In the genomic region with DNA sequence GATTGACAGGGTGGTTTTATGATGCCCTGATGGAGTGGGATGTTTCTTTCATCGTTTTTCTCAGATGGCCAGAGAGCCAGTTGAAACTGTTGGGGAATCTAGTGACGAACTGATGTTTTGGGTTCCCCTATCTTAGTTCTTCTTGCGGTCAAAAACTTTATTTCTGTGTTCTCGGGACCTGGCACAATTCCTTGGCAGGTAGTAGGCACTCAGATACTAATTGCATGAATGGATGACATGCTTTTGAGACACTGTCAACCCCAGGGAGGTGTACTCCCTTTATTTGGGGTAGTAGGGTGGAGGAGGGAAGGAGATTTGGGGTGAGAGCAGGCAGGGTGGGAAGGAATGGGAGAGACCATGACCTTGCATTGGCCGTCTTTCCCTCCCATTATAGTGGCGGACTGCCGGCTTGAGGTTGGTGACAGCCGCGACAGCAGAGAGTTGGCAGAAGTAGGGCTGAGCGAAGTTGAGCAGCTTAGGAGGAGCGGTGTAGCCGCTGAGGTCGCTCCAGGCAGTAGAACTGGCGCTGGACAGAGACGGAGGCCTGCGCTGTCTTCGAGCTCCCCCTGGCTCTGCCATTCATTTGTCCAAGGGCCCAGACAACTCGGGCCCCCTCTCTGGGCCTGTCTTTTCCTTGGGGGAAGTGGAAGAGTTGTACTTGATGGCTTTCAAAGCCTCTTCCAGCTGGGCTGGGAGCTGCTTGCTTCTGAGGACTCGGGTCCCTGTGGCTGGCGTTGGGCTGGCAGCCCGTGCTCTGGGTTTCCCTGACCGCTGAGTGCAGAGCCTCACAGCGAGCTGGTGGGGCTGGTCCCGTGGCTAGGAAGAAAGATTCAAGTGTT, we compare ENCODE assay signal across 8 cellular contexts. TPM values are rescaled to one million over a fixed set of nuclear protein-coding genes. Genes with fewer than 3 reads are reported as not detected.
DNase-seq lines count a peak whose midpoint lies in the region; ATAC-seq and TF ChIP-seq lines count a peak whose summit lies in the region.

No MANE protein-coding gene starts in this region.

- peaks cover 55% of the 10 kb centered on the region for H3K4me1 Mint-ChIP-seq in WTC11
- peaks cover 43% of the 10 kb centered on the region for H3K4me1 Mint-ChIP-seq in neural progenitor cell

- no peak overlapping the region for H3K27ac ChIP-seq in neural progenitor cell

- CTCF ChIA-PET in WTC11 (lab: Charles Lee), result interaction anchor here (1.4 to 2.5 kb wide), 5 partner anchors 10 to 152 kb away, joined by 4 to 10 read pairs (median 5); no protein-coding TSS in a partner anchor

- H3K4me1 ChIP-seq in neural progenitor cell, result peaks cover 37% of the 10 kb centered on the region

- H3K4me3 Mint-ChIP-seq in WTC11 (peak overlapping the region; percentile 76), neural progenitor cell (peak overlapping the region; percentile 91)

- peaks cover 56% of the 10 kb centered on the region for H3K79me2 ChIP-seq in neural progenitor cell (ENCODE audit: low read depth)

- H3K27me3 Mint-ChIP-seq in WTC11 (ENCODE audit: low read depth), result peaks cover 15% of the 10 kb centered on the region
- H3K27me3 Mint-ChIP-seq in neural progenitor cell (ENCODE audit: insufficient read depth, low read depth), result peaks cover 22% of the 10 kb centered on the region

- H3K4me3 ChIP-seq in epithelial cell of proximal tubule (ENCODE audit: low read depth, low read length), result peak overlapping the region; percentile 44
- no peak overlapping the region for H3K4me3 ChIP-seq in neural progenitor cell

- peak; percentile 14 for ATAC-seq in WTC11
- no peak for ATAC-seq in GM19467 (IDR thresholded peaks at IDR 0.05; ENCODE audit: unreplicated experiment)

- H3K9me3 ChIP-seq in neural progenitor cell (ENCODE audit: low read depth), result no peaks in the 10 kb centered on the region

- H3K27ac Mint-ChIP-seq in WTC11 (no peak overlapping the region), neural progenitor cell (no peak overlapping the region)

- no peak overlapping the region for H3K9ac ChIP-seq in neural progenitor cell

- POLR2A ChIA-PET in WTC11 (lab: Charles Lee), result interaction anchor here (1.6 kb wide), 1 partner anchor 16 kb away, joined by 5 read pairs; no protein-coding TSS in a partner anchor

- peak; percentile 54 for DNase-seq in activated CD4-positive, alpha-beta T cell treated with anti-CD3 and anti-CD28 coated beads for 48 hours
- DNase-seq in activated CD4-positive, alpha-beta T cell treated with anti-CD3 and anti-CD28 coated beads, Interleukin-2, amount 50 U/mL, for 4 hours, result no peak
- DNase-seq in WTC11 (ENCODE audit: low spot score) (no peak), epithelial cell of proximal tubule (ENCODE audit: low read depth) (no peak), neural progenitor cell (ENCODE audit: low spot score) (peak; percentile 54), HuH-7 (ENCODE audit: low spot score) (no peak), COLO829 (ENCODE audit: low spot score) (no peak)

- H3K36me3 Mint-ChIP-seq in WTC11, result peaks cover 23% of the 10 kb centered on the region
- peaks cover 28% of the 10 kb centered on the region for H3K36me3 Mint-ChIP-seq in neural progenitor cell

- peaks cover 33% of the 10 kb centered on the region for H3F3A ChIP-seq in neural progenitor cell (ENCODE audit: low read depth)

- peaks cover 61% of the 10 kb centered on the region for H4K20me1 ChIP-seq in neural progenitor cell (ENCODE audit: low read depth)

- H3K27me3 ChIP-seq in neural progenitor cell, result peaks cover 38% of the 10 kb centered on the region

- peak overlapping the region; percentile 67 for H3K4me2 ChIP-seq in neural progenitor cell

- H2AFZ ChIP-seq in neural progenitor cell (replicated peaks), result no peak overlapping the region

- H3K9me3 Mint-ChIP-seq in WTC11, result no peaks in the 10 kb centered on the region
- H3K9me3 Mint-ChIP-seq in neural progenitor cell, result no peaks in the 10 kb centered on the region

- TF ChIP-seq CTCF in WTC11 (IDR thresholded peaks at IDR 0.05) (no peak), epithelial cell of proximal tubule (conservative IDR thresholded peaks at IDR 0.05; ENCODE audit: low read depth, low read length) (peak; percentile 48), neural progenitor cell (IDR thresholded peaks at IDR 0.05) (no peak)

- H3K36me3 ChIP-seq in neural progenitor cell, result no peaks in the 10 kb centered on the region

TF ChIP-seq in WTC11, 78 proteins besides CTCF, POLR2A, EP300 and RAD21 (continues in another document):
- no peak for TF ChIP-seq NFYB (CRISPR knock-in tag; conservative IDR thresholded peaks at IDR 0.05; ENCODE audit: low read depth)
- TF ChIP-seq ZNF232 (CRISPR knock-in tag; IDR thresholded peaks at IDR 0.05), result no peak
- no peak for TF ChIP-seq ZNF263 (CRISPR knock-in tag; IDR thresholded peaks at IDR 0.05; ENCODE audit: low read depth)
- TF ChIP-seq, protein P1, sequence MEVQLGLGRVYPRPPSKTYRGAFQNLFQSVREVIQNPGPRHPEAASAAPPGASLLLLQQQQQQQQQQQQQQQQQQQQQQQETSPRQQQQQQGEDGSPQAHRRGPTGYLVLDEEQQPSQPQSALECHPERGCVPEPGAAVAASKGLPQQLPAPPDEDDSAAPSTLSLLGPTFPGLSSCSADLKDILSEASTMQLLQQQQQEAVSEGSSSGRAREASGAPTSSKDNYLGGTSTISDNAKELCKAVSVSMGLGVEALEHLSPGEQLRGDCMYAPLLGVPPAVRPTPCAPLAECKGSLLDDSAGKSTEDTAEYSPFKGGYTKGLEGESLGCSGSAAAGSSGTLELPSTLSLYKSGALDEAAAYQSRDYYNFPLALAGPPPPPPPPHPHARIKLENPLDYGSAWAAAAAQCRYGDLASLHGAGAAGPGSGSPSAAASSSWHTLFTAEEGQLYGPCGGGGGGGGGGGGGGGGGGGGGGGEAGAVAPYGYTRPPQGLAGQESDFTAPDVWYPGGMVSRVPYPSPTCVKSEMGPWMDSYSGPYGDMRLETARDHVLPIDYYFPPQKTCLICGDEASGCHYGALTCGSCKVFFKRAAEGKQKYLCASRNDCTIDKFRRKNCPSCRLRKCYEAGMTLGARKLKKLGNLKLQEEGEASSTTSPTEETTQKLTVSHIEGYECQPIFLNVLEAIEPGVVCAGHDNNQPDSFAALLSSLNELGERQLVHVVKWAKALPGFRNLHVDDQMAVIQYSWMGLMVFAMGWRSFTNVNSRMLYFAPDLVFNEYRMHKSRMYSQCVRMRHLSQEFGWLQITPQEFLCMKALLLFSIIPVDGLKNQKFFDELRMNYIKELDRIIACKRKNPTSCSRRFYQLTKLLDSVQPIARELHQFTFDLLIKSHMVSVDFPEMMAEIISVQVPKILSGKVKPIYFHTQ (CRISPR knock-in tag; IDR thresholded peaks at IDR 0.05), result no peak
- TF ChIP-seq TEAD4 (CRISPR knock-in tag; IDR thresholded peaks at IDR 0.05), result no peak
- no peak for TF ChIP-seq TP53 (CRISPR knock-in tag; IDR thresholded peaks at IDR 0.05)
- TF ChIP-seq CREB1 (CRISPR knock-in tag; IDR thresholded peaks at IDR 0.05), result no peak
- TF ChIP-seq GRHL2 (CRISPR knock-in tag; IDR thresholded peaks at IDR 0.05; ENCODE audit: insufficient replicate concordance, severe bottlenecking), result no peak
- TF ChIP-seq ZNF121 (CRISPR knock-in tag; IDR thresholded peaks at IDR 0.05), result no peak
- TF ChIP-seq, protein P2, sequence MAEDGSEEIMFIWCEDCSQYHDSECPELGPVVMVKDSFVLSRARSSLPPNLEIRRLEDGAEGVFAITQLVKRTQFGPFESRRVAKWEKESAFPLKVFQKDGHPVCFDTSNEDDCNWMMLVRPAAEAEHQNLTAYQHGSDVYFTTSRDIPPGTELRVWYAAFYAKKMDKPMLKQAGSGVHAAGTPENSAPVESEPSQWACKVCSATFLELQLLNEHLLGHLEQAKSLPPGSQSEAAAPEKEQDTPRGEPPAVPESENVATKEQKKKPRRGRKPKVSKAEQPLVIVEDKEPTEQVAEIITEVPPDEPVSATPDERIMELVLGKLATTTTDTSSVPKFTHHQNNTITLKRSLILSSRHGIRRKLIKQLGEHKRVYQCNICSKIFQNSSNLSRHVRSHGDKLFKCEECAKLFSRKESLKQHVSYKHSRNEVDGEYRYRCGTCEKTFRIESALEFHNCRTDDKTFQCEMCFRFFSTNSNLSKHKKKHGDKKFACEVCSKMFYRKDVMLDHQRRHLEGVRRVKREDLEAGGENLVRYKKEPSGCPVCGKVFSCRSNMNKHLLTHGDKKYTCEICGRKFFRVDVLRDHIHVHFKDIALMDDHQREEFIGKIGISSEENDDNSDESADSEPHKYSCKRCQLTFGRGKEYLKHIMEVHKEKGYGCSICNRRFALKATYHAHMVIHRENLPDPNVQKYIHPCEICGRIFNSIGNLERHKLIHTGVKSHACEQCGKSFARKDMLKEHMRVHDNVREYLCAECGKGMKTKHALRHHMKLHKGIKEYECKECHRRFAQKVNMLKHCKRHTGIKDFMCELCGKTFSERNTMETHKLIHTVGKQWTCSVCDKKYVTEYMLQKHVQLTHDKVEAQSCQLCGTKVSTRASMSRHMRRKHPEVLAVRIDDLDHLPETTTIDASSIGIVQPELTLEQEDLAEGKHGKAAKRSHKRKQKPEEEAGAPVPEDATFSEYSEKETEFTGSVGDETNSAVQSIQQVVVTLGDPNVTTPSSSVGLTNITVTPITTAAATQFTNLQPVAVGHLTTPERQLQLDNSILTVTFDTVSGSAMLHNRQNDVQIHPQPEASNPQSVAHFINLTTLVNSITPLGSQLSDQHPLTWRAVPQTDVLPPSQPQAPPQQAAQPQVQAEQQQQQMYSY (CRISPR knock-in tag; IDR thresholded peaks at IDR 0.05), result no peak
- TF ChIP-seq PRRX2 (CRISPR knock-in tag; IDR thresholded peaks at IDR 0.05), result no peak
- no peak for TF ChIP-seq SOX15 (CRISPR knock-in tag; IDR thresholded peaks at IDR 0.05)
- no peak for TF ChIP-seq MXD4 (CRISPR knock-in tag; IDR thresholded peaks at IDR 0.05; ENCODE audit: borderline replicate concordance)
- TF ChIP-seq, protein P3, sequence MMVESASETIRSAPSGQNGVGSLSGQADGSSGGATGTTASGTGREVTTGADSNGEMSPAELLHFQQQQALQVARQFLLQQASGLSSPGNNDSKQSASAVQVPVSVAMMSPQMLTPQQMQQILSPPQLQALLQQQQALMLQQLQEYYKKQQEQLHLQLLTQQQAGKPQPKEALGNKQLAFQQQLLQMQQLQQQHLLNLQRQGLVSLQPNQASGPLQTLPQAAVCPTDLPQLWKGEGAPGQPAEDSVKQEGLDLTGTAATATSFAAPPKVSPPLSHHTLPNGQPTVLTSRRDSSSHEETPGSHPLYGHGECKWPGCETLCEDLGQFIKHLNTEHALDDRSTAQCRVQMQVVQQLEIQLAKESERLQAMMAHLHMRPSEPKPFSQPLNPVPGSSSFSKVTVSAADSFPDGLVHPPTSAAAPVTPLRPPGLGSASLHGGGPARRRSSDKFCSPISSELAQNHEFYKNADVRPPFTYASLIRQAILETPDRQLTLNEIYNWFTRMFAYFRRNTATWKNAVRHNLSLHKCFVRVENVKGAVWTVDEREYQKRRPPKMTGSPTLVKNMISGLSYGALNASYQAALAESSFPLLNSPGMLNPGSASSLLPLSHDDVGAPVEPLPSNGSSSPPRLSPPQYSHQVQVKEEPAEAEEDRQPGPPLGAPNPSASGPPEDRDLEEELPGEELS (CRISPR knock-in tag; IDR thresholded peaks at IDR 0.05), result no peak
- TF ChIP-seq ATF1 (CRISPR knock-in tag; IDR thresholded peaks at IDR 0.05), result no peak
- TF ChIP-seq NR1H2 (CRISPR knock-in tag; IDR thresholded peaks at IDR 0.05), result no peak

RNA-seq across cellular contexts. Expression of a gene that starts 2.6 kb away (rescaled TPM):
- total RNA-seq in WTC11 (2021) (16.4 to 19.3 TPM (median 18.2 TPM) in 3 replicates), epithelial cell of proximal tubule (4.8 and 5.4 TPM in 2 replicates), neural progenitor cell (ENCODE audit: low replicate concordance) (6.2 and 9.1 TPM in 2 replicates)

Comparison
In these comparisons a context has a peak if more than half of its experiments do, and no peak if none do; other contexts are left out.
1. DNase-seq: peak in activated CD4-positive, alpha-beta T cell treated with anti-CD3 and anti-CD28 coated beads for 48 hours (single experiment) and neural progenitor cell (single experiment); none in activated CD4-positive, alpha-beta T cell treated with anti-CD3 and anti-CD28 coated beads, Interleukin-2, amount 50 U/mL, for 4 hours (0 of 2), WTC11 (single experiment), epithelial cell of proximal tubule (single experiment), HuH-7 (single experiment) and COLO829 (single experiment).